Comparison of ENCODE assay signal across 8 cellular contexts in genomic region chr1:224542783-224543440, GRCh38.
DNase-seq lines count a peak whose midpoint lies in the region; ATAC-seq lines count a peak whose summit lies in the region.

No MANE protein-coding gene starts in this region.

- DNase-seq in GOT3 (lab: John Stamatoyannopoulos, UW) = peak; percentile 19
- DNase-seq in SIG-M5 (lab: John Stamatoyannopoulos, UW) = peak; percentile 79
- peak; percentile 69 to 99 for DNase-seq in dermis microvascular lymphatic vessel endothelial cell (ENCODE audit: low read depth in 2 of 2)
- DNase-seq in stimulated activated CD4-positive, alpha-beta T cell treated with anti-CD3 and anti-CD28 coated beads, Interleukin-15, amount 100 ng/mL, for 48 hours (ENCODE audit: low read depth in 2 of 2) = peak; percentile 7 to 28
- no peak for DNase-seq in activated CD8-positive, alpha-beta memory T cell treated with anti-CD3 and anti-CD28 coated beads, Interleukin-2, amount 50 U/mL, for 48 hours
- no peak for DNase-seq in hypothalamus (lab: John Stamatoyannopoulos, UW)

- ATAC-seq in GM18517 (IDR thresholded peaks at IDR 0.05; ENCODE audit: unreplicated experiment) (no peak), GM21367 (IDR thresholded peaks at IDR 0.05; ENCODE audit: unreplicated experiment) (no peak)

Comparison
In these comparisons a context has a peak if more than half of its experiments do, and no peak if none do; other contexts are left out.
1. DNase-seq: peak in GOT3 (single experiment), SIG-M5 (single experiment), dermis microvascular lymphatic vessel endothelial cell (2 of 2) and stimulated activated CD4-positive, alpha-beta T cell treated with anti-CD3 and anti-CD28 coated beads, Interleukin-15, amount 100 ng/mL, for 48 hours (2 of 2); none in activated CD8-positive, alpha-beta memory T cell treated with anti-CD3 and anti-CD28 coated beads, Interleukin-2, amount 50 U/mL, for 48 hours (single experiment) and hypothalamus (0 of 51).